ENCODE assay signal across 26 cellular contexts in the genomic region with DNA sequence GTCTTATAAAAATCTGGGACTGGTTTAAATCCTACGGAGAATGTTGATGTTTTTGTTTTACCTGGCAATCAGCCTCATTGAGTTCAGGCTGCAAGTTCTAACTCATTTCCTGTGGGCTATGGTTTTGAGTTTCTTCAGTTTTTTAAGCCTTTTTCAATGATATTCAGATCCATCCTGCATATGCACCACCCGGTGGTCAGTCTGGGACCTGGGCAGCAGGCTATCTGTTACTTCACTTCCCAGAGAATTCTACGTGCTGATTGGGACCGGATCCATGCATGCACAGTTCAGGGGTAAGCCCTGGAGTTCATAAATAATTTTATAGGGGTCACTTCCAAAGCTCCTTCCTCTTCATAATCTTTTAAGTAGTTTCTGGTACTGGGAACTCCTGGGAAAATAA.
DNase-seq lines count a peak whose midpoint lies in the region; ATAC-seq, FAIRE-seq and TF ChIP-seq lines count a peak whose summit lies in the region.
"Had no signal": no experiment of that assay in that cellular context is flagged by ENCODE, and none has a peak within 500 bp of the region (broad histone marks: within the 10 kb centered on the region; RNA-seq: fewer than 3 reads in every experiment).

No MANE protein-coding gene starts in this region.

- 61% methylated on average over 3 of the region's 4 CpGs for WGBS in mammary epithelial cell (ENCODE audit: low coverage, missing lambda C conversion rate)

- H3K27me3 Mint-ChIP-seq in MCF 10A (ENCODE audit: insufficient read depth, unreplicated experiment), result peaks cover 69% of the 10 kb centered on the region
- peaks cover 0 to 10% of the 10 kb centered on the region in 2 donors for H3K27me3 Mint-ChIP-seq in effector memory CD8-positive, alpha-beta T cell

- ATAC-seq in effector memory CD8-positive, alpha-beta T cell (replicated peaks), result no peak
- ATAC-seq: heart right ventricle; stimulated activated naive CD8-positive, alpha-beta T cell treated with anti-CD3 and anti-CD28 coated beads, Interleukin-15, Interleukin-2, amounts not matched to agents 100 U/mL and 50 U/mL, for 24 hours; T-helper 17 cell had no signal

- FAIRE-seq in GM19239 (lab: Jason Lieb, UNC), result no peak

- intact Hi-C loops in mammary epithelial cell (cut with micrococcal nuclease), result no loop called here
- intact Hi-C loops in MCF 10A (cut with micrococcal nuclease), result no loop called here
- intact Hi-C loops in left ventricle myocardium inferior (cut with micrococcal nuclease), result no loop called here

- BruUV-seq in mammary epithelial cell (replicated peaks; lab: Mats Ljungman, UMichigan) (no TSS peak), MCF 10A (replicated peaks; lab: Mats Ljungman, UMichigan) (no TSS peak)

- H3K4me3 ChIP-seq in mammary epithelial cell (replicated peaks in 1 of 3; ENCODE audit: insufficient read depth in 1 of 3, low read depth in 2 of 3, low read length in 3 of 3) (no peak overlapping the region), left ventricle myocardium inferior (no peak overlapping the region)
- H3K4me3 ChIP-seq: coronary artery, heart right ventricle, right atrium auricular region, upper lobe of left lung had no signal

- in situ Hi-C loops in mammary epithelial cell (cut with MboI; ENCODE audit: low sequenced_read_pairs in 2 of 2), result no loop called here

- peaks cover 2% of the 10 kb centered on the region for H3K27me3 ChIP-seq in mammary epithelial cell (ENCODE audit: insufficient read depth, low read length)
- peaks cover 35% of the 10 kb centered on the region for H3K27me3 ChIP-seq in left ventricle myocardium inferior (ENCODE audit: low read depth)
- H3K27me3 ChIP-seq: right atrium auricular region, upper lobe of left lung had no signal

- H3K4me1 Mint-ChIP-seq in MCF 10A (ENCODE audit: insufficient read depth, unreplicated experiment), result no peaks in the 10 kb centered on the region
- H3K4me1 Mint-ChIP-seq in effector memory CD8-positive, alpha-beta T cell (ENCODE audit: low read depth in 2 of 2), result peaks cover 0 to 3% of the 10 kb centered on the region in 2 donors
- H3K4me1 Mint-ChIP-seq: CD4-positive, alpha-beta memory T cell; memory B cell; T-helper 17 cell had no signal

- peak; percentile 18 to 24 for TF ChIP-seq CTCF in mammary epithelial cell (conservative IDR thresholded peaks at IDR 0.05 in 1 of 2, IDR thresholded peaks at IDR 0.05 in 1 of 2; ENCODE audit: extremely low read depth in 1 of 2, insufficient read depth in 1 of 2, low read depth in 1 of 2, low read length in 2 of 2)
- no peak for TF ChIP-seq CTCF in MCF 10A (IDR thresholded peaks at IDR 0.05; ENCODE audit: unreplicated experiment)
- no peak for TF ChIP-seq CTCF in left ventricle myocardium inferior (IDR thresholded peaks at IDR 0.05; ENCODE audit: borderline replicate concordance)

- dilution Hi-C loops in mammary epithelial cell (cut with HindIII; ENCODE audit: low sequenced_read_pairs), result no loop called here

- no peak overlapping the region for H2AFZ ChIP-seq in mammary epithelial cell (ENCODE audit: low read depth, low read length)

- no peaks in the 10 kb centered on the region for H3K9me3 ChIP-seq in mammary epithelial cell (replicated peaks; ENCODE audit: insufficient read depth, low read length)
- H3K9me3 ChIP-seq in left ventricle myocardium inferior (replicated peaks), result peaks cover 28% of the 10 kb centered on the region

- H3K27ac ChIP-seq in mammary epithelial cell (ENCODE audit: insufficient read depth, low read depth, low read length) (no peak overlapping the region), left ventricle myocardium inferior (replicated peaks) (no peak overlapping the region)
- H3K27ac ChIP-seq: coronary artery, epithelial cell of prostate, heart right ventricle, right atrium auricular region, upper lobe of left lung had no signal

- CTCF ChIA-PET in mammary epithelial cell (lab: Charles Lee; ENCODE audit: low non-redundant PET), result no interaction called here
- CTCF ChIA-PET in MCF 10A (lab: Yijun Ruan, JAX), result interaction anchor here (0.6 kb wide), 1 partner anchor 116 kb away, joined by 3 read pairs; no protein-coding TSS in a partner anchor

- H3K4me1 ChIP-seq in mammary epithelial cell (ENCODE audit: insufficient read depth, low read length), result no peaks in the 10 kb centered on the region
- no peaks in the 10 kb centered on the region for H3K4me1 ChIP-seq in left ventricle myocardium inferior
- H3K4me1 ChIP-seq: heart right ventricle, right atrium auricular region, upper lobe of left lung had no signal

- no peak overlapping the region for H3K27ac Mint-ChIP-seq in MCF 10A (ENCODE audit: low read depth, unreplicated experiment)
- no peak overlapping the region for H3K27ac Mint-ChIP-seq in effector memory CD8-positive, alpha-beta T cell
- H3K27ac Mint-ChIP-seq: memory B cell, nephron progenitor cell, T-helper 17 cell had no signal

- H3K36me3 ChIP-seq in mammary epithelial cell (ENCODE audit: insufficient read depth, low read length) (no peaks in the 10 kb centered on the region), left ventricle myocardium inferior (no peaks in the 10 kb centered on the region)
- H3K36me3 ChIP-seq: heart right ventricle, right atrium auricular region, upper lobe of left lung had no signal

- H3K79me2 ChIP-seq in mammary epithelial cell (ENCODE audit: insufficient read depth, low read length), result no peaks in the 10 kb centered on the region

- no peak overlapping the region for H3K4me3 Mint-ChIP-seq in MCF 10A (ENCODE audit: unreplicated experiment)
- no peak overlapping the region for H3K4me3 Mint-ChIP-seq in effector memory CD8-positive, alpha-beta T cell
- H3K4me3 Mint-ChIP-seq: CD4-positive, alpha-beta memory T cell; memory B cell; nephron progenitor cell; T-helper 17 cell had no signal

- POLR2A ChIA-PET in MCF 10A (lab: Yijun Ruan, JAX), result no interaction called here

- no peaks in the 10 kb centered on the region for H4K20me1 ChIP-seq in mammary epithelial cell (ENCODE audit: insufficient read depth, low read length)

- DNase-seq in mammary epithelial cell (no peak), MCF 10A (ENCODE audit: unreplicated experiment) (no peak), amniotic epithelial cell (ENCODE audit: low read depth) (peak; percentile 3), glomerular visceral epithelial cell (ENCODE audit: extremely low spot score) (peak; percentile 7), GM19239 (ENCODE audit: insufficient read length, low spot score) (no peak), left ventricle myocardium inferior (no peak)
- no peak for DNase-seq in stimulated activated CD4-positive, alpha-beta T cell treated with anti-CD3 and anti-CD28 coated beads, Interleukin-1b, Interleukin-23, amount 100 ng/mL, for 48 hours
- DNase-seq in effector memory CD8-positive, alpha-beta T cell, result no peak
- DNase-seq: activated CD4-positive, CD25-positive, alpha-beta regulatory T cell; activated gamma-delta T cell; anterior cingulate cortex; CD4-positive, alpha-beta memory T cell; heart right ventricle; islet precursor cell; MV-4-11; NCI-H2029; NCI-H510A treated with DMSO at 0.1 percent for 48 hours; nephron progenitor cell; SHP77; stimulated activated naive CD8-positive, alpha-beta T cell treated with anti-CD3 and anti-CD28 coated beads, Interleukin-15, Interleukin-2, amounts not matched to agents 100 U/mL and 50 U/mL, for 24 hours; T-helper 17 cell; upper lobe of left lung had no signal

- no peak overlapping the region for H3K4me2 ChIP-seq in mammary epithelial cell (ENCODE audit: insufficient read depth, low read depth, low read length)

- no peaks in the 10 kb centered on the region for H3K36me3 Mint-ChIP-seq in MCF 10A (ENCODE audit: insufficient read depth, unreplicated experiment)
- H3K36me3 Mint-ChIP-seq in effector memory CD8-positive, alpha-beta T cell (ENCODE audit: insufficient read depth), result peaks cover 5% of the 10 kb centered on the region

- H3K9me3 Mint-ChIP-seq in MCF 10A (ENCODE audit: unreplicated experiment), result peaks cover 18% of the 10 kb centered on the region
- H3K9me3 Mint-ChIP-seq in effector memory CD8-positive, alpha-beta T cell, result peaks cover 4 to 11% of the 10 kb centered on the region in 2 donors

- no peak overlapping the region for H3K9ac ChIP-seq in mammary epithelial cell (ENCODE audit: insufficient read depth, low read length)

Comparison
In these comparisons a context has a peak if more than half of its experiments do, and no peak if none do; other contexts are left out.
1. CTCF ChIP-seq: peak in mammary epithelial cell (2 of 2); none in MCF 10A (single experiment) and left ventricle myocardium inferior (single experiment).
2. DNase-seq: peak in amniotic epithelial cell (single experiment) and glomerular visceral epithelial cell (single experiment); none in mammary epithelial cell (single experiment), MCF 10A (single experiment), stimulated activated CD4-positive, alpha-beta T cell treated with anti-CD3 and anti-CD28 coated beads, Interleukin-1b, Interleukin-23, amount 100 ng/mL, for 48 hours (single experiment), GM19239 (single experiment), effector memory CD8-positive, alpha-beta T cell (0 of 3) and left ventricle myocardium inferior (single experiment).